In the genomic region with DNA sequence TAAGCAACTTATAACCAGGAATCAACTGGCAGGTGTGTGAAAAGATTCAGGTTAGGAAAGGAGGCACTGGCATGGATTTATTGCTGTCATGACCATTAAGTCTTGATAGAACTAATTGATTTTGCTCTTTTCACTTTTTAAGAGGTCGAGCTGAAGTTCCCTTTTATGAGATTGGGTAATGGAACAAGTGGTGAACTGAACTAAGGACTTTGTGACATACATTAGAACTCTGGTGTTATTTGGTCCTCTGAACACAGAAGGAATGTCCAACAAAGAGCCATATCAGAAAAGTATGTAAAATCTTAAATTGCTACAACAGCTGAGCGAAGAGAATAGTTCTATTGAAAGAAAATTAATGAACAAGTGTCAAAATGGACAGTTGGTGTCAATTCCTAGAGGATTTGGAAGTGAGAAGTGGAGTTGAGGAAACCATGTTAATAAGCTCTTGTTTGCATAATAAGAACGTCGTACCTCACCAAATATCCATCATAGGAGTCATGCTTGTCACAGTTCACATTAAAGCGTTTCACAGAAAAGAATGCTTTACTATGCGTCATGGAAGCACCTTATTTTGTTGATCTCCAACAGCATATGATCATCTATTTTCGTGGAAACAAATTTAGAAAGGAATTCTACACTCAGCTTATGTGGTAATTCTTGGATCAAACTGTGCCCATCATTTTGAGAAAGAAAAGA, we compare ENCODE assay signal across 32 cellular contexts. TPM values are rescaled to one million over a fixed set of nuclear protein-coding genes. Genes with fewer than 3 reads are reported as not detected.
"Had no signal": no experiment of that assay in that cellular context is flagged by ENCODE, and none has a peak within 500 bp of the region (broad histone marks: within the 10 kb centered on the region; RNA-seq: fewer than 3 reads in every experiment).

No MANE protein-coding gene starts in this region.

- H3K4me1 ChIP-seq: transverse colon had no signal

- FAIRE-seq: keratinocyte, urothelium cell line had no signal

- DNase-seq: activated CD4-positive, alpha-beta T cell treated with anti-CD3 and anti-CD28 coated beads for 36 hours; activated CD4-positive, CD25-positive, alpha-beta regulatory T cell; activated CD8-positive, alpha-beta memory T cell treated with anti-CD3 and anti-CD28 coated beads, Interleukin-2, amount 10 ng/mL, durations not matched to agents 7 days and 5 days; activated CD8-positive, alpha-beta T cell treated with anti-CD3 and anti-CD28 coated beads, Interleukin-2, amount 10 ng/mL, durations not matched to agents 7 days and 5 days; activated naive CD4-positive, alpha-beta T cell; activated T-cell treated with anti-CD3 and anti-CD28 coated beads, Interleukin-2, amount 50 U/mL, for 72 hours; anterior cingulate cortex; brain microvascular endothelial cell; dorsolateral prefrontal cortex; effector memory CD4-positive, alpha-beta T cell; head of caudate nucleus; hippocampal formation; left cardiac atrium; natural killer cell; posterior cingulate gyrus; stimulated activated naive CD4-positive, alpha-beta T cell; transverse colon had no signal

- H3K27me3 ChIP-seq: brain microvascular endothelial cell, gastroesophageal sphincter, transverse colon had no signal

- H3K4me3 ChIP-seq: coronary artery, dorsolateral prefrontal cortex, gastroesophageal sphincter, transverse colon had no signal

- ATAC-seq: activated CD4-positive, alpha-beta T cell treated with anti-CD3 and anti-CD28 coated beads for 36 hours; activated CD8-positive, alpha-beta memory T cell treated with anti-CD3 and anti-CD28 coated beads, Interleukin-2, amount 10 ng/mL, durations not matched to agents 7 days and 5 days; activated CD8-positive, alpha-beta T cell treated with anti-CD3 and anti-CD28 coated beads, Interleukin-2, amount 10 ng/mL, durations not matched to agents 7 days and 5 days; activated naive CD4-positive, alpha-beta T cell treated with anti-CD3 and anti-CD28 coated beads, Interleukin-2, amount 50 U/mL, for 72 hours; activated T-cell treated with anti-CD3 and anti-CD28 coated beads, Interleukin-2, amount 50 U/mL, for 72 hours; gastroesophageal sphincter; left cardiac atrium; natural killer cell; sciatic nerve had no signal

- H3K27ac ChIP-seq: brain microvascular endothelial cell, coronary artery, dorsolateral prefrontal cortex, gastroesophageal sphincter, transverse colon had no signal

- H3K36me3 ChIP-seq: brain microvascular endothelial cell, gastroesophageal sphincter, transverse colon had no signal

- H3K9me3 ChIP-seq: gastroesophageal sphincter, transverse colon had no signal

RNA-seq across cellular contexts. Expression of gene MYF6, which starts 8.4 kb away (rescaled TPM):
- total RNA-seq: activated CD4-positive, alpha-beta T cell treated with anti-CD3 and anti-CD28 coated beads for 36 hours; activated CD8-positive, alpha-beta memory T cell treated with anti-CD3 and anti-CD28 coated beads, Interleukin-2, amount 10 ng/mL, durations not matched to agents 7 days and 5 days; activated CD8-positive, alpha-beta T cell treated with anti-CD3 and anti-CD28 coated beads, Interleukin-2, amount 10 ng/mL, durations not matched to agents 7 days and 5 days; activated naive CD4-positive, alpha-beta T cell treated with anti-CD3 and anti-CD28 coated beads, Interleukin-2, amount 50 U/mL, for 72 hours; activated T-cell treated with anti-CD3 and anti-CD28 coated beads, Interleukin-2, amount 50 U/mL, for 72 hours; epithelial cell of proximal tubule; gastroesophageal sphincter; left cardiac atrium; natural killer cell; osteoblast; renal cortical epithelial cell; sciatic nerve; T-helper 1 cell treated with Interleukin-12 subunit alpha and Interleukin-12 subunit beta and Interleukin-4 antibody, amounts not matched to agents 30 ng/mL and 1 ng/mL, for 36 hours had no signal
- polyA plus RNA-seq: keratinocyte had no signal

RNA-seq across cellular contexts. Expression of gene MYF5, which starts 17.7 kb away (rescaled TPM):
- total RNA-seq: activated CD4-positive, alpha-beta T cell treated with anti-CD3 and anti-CD28 coated beads for 36 hours; activated CD8-positive, alpha-beta memory T cell treated with anti-CD3 and anti-CD28 coated beads, Interleukin-2, amount 10 ng/mL, durations not matched to agents 7 days and 5 days; activated CD8-positive, alpha-beta T cell treated with anti-CD3 and anti-CD28 coated beads, Interleukin-2, amount 10 ng/mL, durations not matched to agents 7 days and 5 days; activated naive CD4-positive, alpha-beta T cell treated with anti-CD3 and anti-CD28 coated beads, Interleukin-2, amount 50 U/mL, for 72 hours; activated T-cell treated with anti-CD3 and anti-CD28 coated beads, Interleukin-2, amount 50 U/mL, for 72 hours; cardiac septum; cerebellum; dorsolateral prefrontal cortex; epithelial cell of proximal tubule; gastroesophageal sphincter; left cardiac atrium; lower leg skin; mesothelial cell of epicardium; natural killer cell; osteoblast; renal cortical epithelial cell; sciatic nerve; T-helper 1 cell treated with Interleukin-12 subunit alpha and Interleukin-12 subunit beta and Interleukin-4 antibody, amounts not matched to agents 30 ng/mL and 1 ng/mL, for 36 hours; temporal lobe; transverse colon had no signal
- polyA plus RNA-seq: keratinocyte had no signal
